Comparison of ENCODE assay signal across 8 cellular contexts in the genomic region with DNA sequence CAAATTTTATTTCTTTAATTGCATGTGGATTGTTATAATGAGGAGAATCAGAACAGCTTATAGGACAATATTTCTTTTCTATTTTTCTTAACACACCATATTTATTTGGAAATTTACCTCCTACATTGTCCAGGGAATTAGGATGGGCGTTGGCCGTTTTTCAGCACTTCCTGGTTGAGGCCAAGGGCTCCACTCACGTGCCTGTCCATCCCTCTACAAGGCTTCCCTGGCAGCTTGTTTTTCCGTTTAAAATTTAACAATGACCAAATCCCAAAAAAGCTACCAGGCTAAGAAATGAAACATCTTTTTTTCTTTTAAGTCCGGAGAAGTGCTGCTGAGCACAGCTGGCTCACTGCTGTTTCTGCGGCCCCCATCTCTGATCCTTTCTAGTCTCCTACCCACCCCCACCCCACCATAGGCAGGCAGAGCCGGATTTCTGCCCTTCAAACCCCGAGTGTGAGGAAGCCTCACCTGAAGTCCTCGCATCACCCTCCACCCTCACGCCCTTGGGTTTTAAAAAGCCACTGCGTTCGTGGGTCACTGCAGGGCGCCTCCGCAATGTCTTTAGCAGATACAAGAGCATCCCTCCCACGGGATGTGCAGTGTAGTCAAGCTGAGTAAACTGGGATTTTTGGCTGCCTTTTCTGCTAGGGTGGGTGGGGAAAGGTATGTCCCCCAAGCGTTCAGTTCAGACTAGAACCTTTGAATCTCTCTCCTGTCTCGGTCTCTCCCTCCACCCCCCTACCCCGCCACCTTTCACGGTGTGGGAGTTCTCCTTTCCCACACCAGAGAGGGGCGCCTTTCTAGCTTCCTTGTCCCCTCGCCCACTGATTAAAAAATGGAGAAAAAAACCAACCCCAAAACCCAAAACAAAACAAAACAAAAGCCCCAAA. TPM values are rescaled to one million over a fixed set of nuclear protein-coding genes. Genes with fewer than 3 reads are reported as not detected.
DNase-seq lines count a peak whose midpoint lies in the region; ATAC-seq, FAIRE-seq and TF ChIP-seq lines count a peak whose summit lies in the region.

No MANE protein-coding gene starts in this region.

- H3K9me3 ChIP-seq in Peyer's patch = no peaks in the 10 kb centered on the region

- H3K4me1 ChIP-seq in Peyer's patch = peaks cover 0 to 33% (median 2%) of the 10 kb centered on the region in 4 donors

- H3K4me3 ChIP-seq in Peyer's patch (peak overlapping the region; percentile 53 to 81 (median 78)), dorsolateral prefrontal cortex (peak overlapping the region; percentile 49 to 94 (median 79))

- ATAC-seq in GM21360 (IDR thresholded peaks at IDR 0.05; ENCODE audit: unreplicated experiment) = peak; percentile 26
- ATAC-seq in GM21717 (IDR thresholded peaks at IDR 0.05; ENCODE audit: unreplicated experiment) = no peak
- ATAC-seq in GM18498 (IDR thresholded peaks at IDR 0.05; ENCODE audit: unreplicated experiment) = no peak

- intact Hi-C loops in dorsolateral prefrontal cortex (cut with DNase I) = no loop called here

- TF ChIP-seq POLR2A in Peyer's patch (IDR thresholded peaks at IDR 0.05) = no peak

- FAIRE-seq in D721Med (lab: Jason Lieb, UNC) = no peak

- TF ChIP-seq CTCF in D721Med (IDR thresholded peaks at IDR 0.05; ENCODE audit: insufficient read depth, missing control alignments) (no peak), Peyer's patch (IDR thresholded peaks at IDR 0.05) (no peak), dorsolateral prefrontal cortex (IDR thresholded peaks at IDR 0.05 in 54 of 56, conservative IDR thresholded peaks at IDR 0.05 in 2 of 56; ENCODE audit: low read depth in 1 of 56, partially characterized antibody in 56 of 56) (no peak)

- H3K27me3 ChIP-seq in Peyer's patch (no peaks in the 10 kb centered on the region), dorsolateral prefrontal cortex (no peaks in the 10 kb centered on the region)

- H3K27ac ChIP-seq in Peyer's patch (peak overlapping the region; percentile 68 to 91 (median 87)), dorsolateral prefrontal cortex (peak overlapping the region in 55 of 59 donors; percentile 58 to 95 (median 85)), temporal lobe (ENCODE audit: low read depth, low read length) (peak overlapping the region; percentile 46)

- H3K36me3 ChIP-seq in Peyer's patch = no peaks in the 10 kb centered on the region

- peak; percentile 23 for DNase-seq in D721Med (ENCODE audit: insufficient read length, low spot score)
- peak in 2 of 3 donors; percentile 53 to 65 for DNase-seq in Peyer's patch
- peak in 5 of 10 donors; percentile 13 to 61 (median 36) for DNase-seq in dorsolateral prefrontal cortex
- peak; percentile 56 to 68 for DNase-seq in lung microvascular endothelial cell (ENCODE audit: low read depth in 2 of 2)

RNA-seq across cellular contexts. Expression of a gene that starts 0.8 kb away (rescaled TPM):
- total RNA-seq in Peyer's patch (10 to 100 TPM; 31.0 to 52.8 (median 40.1) TPM), dorsolateral prefrontal cortex (10 to 100 TPM; 10.6 to 57.4 (median 37.9) TPM), lung microvascular endothelial cell (45.5 and 46.0 TPM in 2 replicates), temporal lobe (24.3 TPM)
